ENCODE assay signal across 28 cellular contexts in the genomic region with DNA sequence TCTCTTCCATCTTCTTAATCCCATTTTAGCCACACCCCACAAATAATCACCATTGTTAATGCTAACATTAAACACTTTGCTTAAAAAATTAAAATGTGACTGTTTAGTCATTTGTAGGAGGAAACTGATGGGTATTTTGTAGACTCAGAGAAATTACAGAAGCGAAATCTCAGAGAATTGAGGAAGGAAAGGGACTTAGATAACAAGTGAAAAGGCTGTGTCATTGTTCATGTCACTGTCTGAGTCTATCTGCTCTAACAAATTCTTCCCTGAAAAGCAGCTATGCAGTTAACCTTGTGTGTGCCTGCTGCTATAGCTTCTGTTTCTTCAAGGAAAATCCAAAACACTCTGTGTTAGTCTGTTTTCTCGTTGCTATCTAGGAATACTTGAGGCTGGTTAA.
DNase-seq lines count a peak whose midpoint lies in the region; ATAC-seq and TF ChIP-seq lines count a peak whose summit lies in the region.
"Had no signal": no experiment of that assay in that cellular context is flagged by ENCODE, and none has a peak within 500 bp of the region (broad histone marks: within the 10 kb centered on the region; RNA-seq: fewer than 3 reads in every experiment).

No MANE protein-coding gene starts in this region.

- no peaks in the 10 kb centered on the region for H3K36me3 Mint-ChIP-seq in dendritic cell treated with granulocyte-macrophage colony-stimulating factor and Interleukin-4, amounts not matched to agents 40 ng/mL and 50 ng/mL, for 4 days (ENCODE audit: low read depth)
- H3K36me3 Mint-ChIP-seq: mesothelial cell of epicardium, naive B cell, T-cell had no signal

- TF ChIP-seq CTCF in brain microvascular endothelial cell (IDR thresholded peaks at IDR 0.05; ENCODE audit: low read depth, low read length, missing control alignments), result no peak

- H3K9me3 Mint-ChIP-seq in dendritic cell treated with granulocyte-macrophage colony-stimulating factor and Interleukin-4, amounts not matched to agents 40 ng/mL and 50 ng/mL, for 4 days, result no peaks in the 10 kb centered on the region
- H3K9me3 Mint-ChIP-seq: mesothelial cell of epicardium had no signal

- no peak overlapping the region for H3K4me3 Mint-ChIP-seq in dendritic cell treated with granulocyte-macrophage colony-stimulating factor and Interleukin-4, amounts not matched to agents 40 ng/mL and 50 ng/mL, for 4 days
- H3K4me3 Mint-ChIP-seq: activated naive CD8-positive, alpha-beta T cell treated with anti-CD3 and anti-CD28 coated beads, Interleukin-2, amount 50 U/mL, for 24 hours; activated T-cell treated with anti-CD3 and anti-CD28 coated beads, Interleukin-2, amount 50 U/mL, for 4 hours; effector memory CD8-positive, alpha-beta T cell; mesothelial cell of epicardium; naive B cell; T-cell had no signal

- H3K27ac ChIP-seq in brain microvascular endothelial cell, result no peak overlapping the region
- H3K27ac ChIP-seq: BLaER1, left ventricle myocardium inferior, SJCRH30, tibial nerve had no signal

- H3K36me3 ChIP-seq in brain microvascular endothelial cell (replicated peaks), result no peaks in the 10 kb centered on the region
- H3K36me3 ChIP-seq: BLaER1, left ventricle myocardium inferior, SJCRH30, tibial nerve had no signal

- in situ Hi-C loops in brain microvascular endothelial cell (cut with HindIII; ENCODE audit: low pct_ligation_motif_present, low sequenced_read_pairs), result no loop called here

- peak overlapping the region; percentile 80 for H3K27ac Mint-ChIP-seq in dendritic cell treated with granulocyte-macrophage colony-stimulating factor and Interleukin-4, amounts not matched to agents 40 ng/mL and 50 ng/mL, for 4 days
- H3K27ac Mint-ChIP-seq: activated naive CD8-positive, alpha-beta T cell treated with anti-CD3 and anti-CD28 coated beads, Interleukin-2, amount 50 U/mL, for 24 hours; effector memory CD8-positive, alpha-beta T cell; mesothelial cell of epicardium; naive B cell; progenitor cell of endocrine pancreas; T-cell had no signal

- DNase-seq in GDM1 (lab: John Stamatoyannopoulos, UW) (peak; percentile 29), NOMO-1 treated with dmso at 0.1 percent for 144 hours (lab: John Stamatoyannopoulos, UW; ENCODE audit: unreplicated experiment) (peak; percentile 52), pons (ENCODE audit: low spot score) (peak; percentile 69), NCI-H1105 treated with DMSO at 0.1 percent for 48 hours (lab: John Stamatoyannopoulos, UW) (no peak), brain microvascular endothelial cell (no peak), NCI-H1694 (lab: John Stamatoyannopoulos, UW) (no peak)
- DNase-seq: activated naive CD8-positive, alpha-beta T cell treated with anti-CD3 and anti-CD28 coated beads, Interleukin-2, amount 50 U/mL, for 24 hours; activated T-cell treated with anti-CD3 and anti-CD28 coated beads, Interleukin-2, amount 50 U/mL, for 4 hours; COR-L47; cortex of kidney; effector memory CD8-positive, alpha-beta T cell; erythroblast; GF-D8; glutamatergic neuron; left ventricle myocardium inferior; naive B cell; NCI-H1417 treated with DMSO at 0.1 percent for 48 hours; NCI-H226; RPMI8226; SJCRH30; stimulated activated CD4-positive, alpha-beta T cell treated with anti-CD3 and anti-CD28 coated beads, Interleukin-4, amount 100 ng/mL, for 24 hours; T-cell had no signal

- no peak for ATAC-seq in HG03139 (IDR thresholded peaks at IDR 0.05; ENCODE audit: unreplicated experiment)
- ATAC-seq: activated naive CD8-positive, alpha-beta T cell treated with anti-CD3 and anti-CD28 coated beads, Interleukin-2, amount 50 U/mL, for 24 hours; activated T-cell treated with anti-CD3 and anti-CD28 coated beads, Interleukin-2, amount 50 U/mL, for 4 hours; effector memory CD8-positive, alpha-beta T cell; T-cell had no signal

- peaks cover 36% of the 10 kb centered on the region for H3K4me1 Mint-ChIP-seq in dendritic cell treated with granulocyte-macrophage colony-stimulating factor and Interleukin-4, amounts not matched to agents 40 ng/mL and 50 ng/mL, for 4 days (ENCODE audit: low read depth)
- H3K4me1 Mint-ChIP-seq: activated naive CD8-positive, alpha-beta T cell treated with anti-CD3 and anti-CD28 coated beads, Interleukin-2, amount 50 U/mL, for 24 hours; mesothelial cell of epicardium; naive B cell; T-cell had no signal

- no peaks in the 10 kb centered on the region for H3K27me3 ChIP-seq in brain microvascular endothelial cell (replicated peaks)
- H3K27me3 ChIP-seq: BLaER1, SJCRH30, tibial nerve had no signal

- intact Hi-C loops in dendritic cell treated with granulocyte-macrophage colony-stimulating factor and Interleukin-4, amounts not matched to agents 40 ng/mL and 50 ng/mL, for 4 days (cut with micrococcal nuclease), result no loop called here

- no peak overlapping the region for H3K4me3 ChIP-seq in brain microvascular endothelial cell (ENCODE audit: low read depth, low read length)
- H3K4me3 ChIP-seq: BLaER1, left ventricle myocardium inferior, SJCRH30, tibial nerve had no signal

- H3K27me3 Mint-ChIP-seq in dendritic cell treated with granulocyte-macrophage colony-stimulating factor and Interleukin-4, amounts not matched to agents 40 ng/mL and 50 ng/mL, for 4 days, result no peaks in the 10 kb centered on the region
- H3K27me3 Mint-ChIP-seq: effector memory CD8-positive, alpha-beta T cell; naive B cell; progenitor cell of endocrine pancreas; T-cell had no signal

Comparison
In these comparisons a context has a peak if more than half of its experiments do, and no peak if none do; other contexts are left out.
1. DNase-seq: peak in GDM1 (single experiment), NOMO-1 treated with dmso at 0.1 percent for 144 hours (single experiment) and pons (single experiment); none in NCI-H1105 treated with DMSO at 0.1 percent for 48 hours (single experiment), brain microvascular endothelial cell (single experiment) and NCI-H1694 (single experiment).